Comparison of ENCODE assay signal across 1 cellular context in genomic region chr6:93420163-93420806, GRCh38.
TF ChIP-seq lines count a peak whose summit lies in the region.

No MANE protein-coding gene starts in this region.

TF ChIP-seq in GM23338, 12 proteins besides CTCF, POLR2A, EP300 and RAD21 (continued from another document):
- no peak for TF ChIP-seq ZNF462 (CRISPR knock-in tag; IDR thresholded peaks at IDR 0.05)
